ENCODE assay signal across 10 cellular contexts in the genomic region with DNA sequence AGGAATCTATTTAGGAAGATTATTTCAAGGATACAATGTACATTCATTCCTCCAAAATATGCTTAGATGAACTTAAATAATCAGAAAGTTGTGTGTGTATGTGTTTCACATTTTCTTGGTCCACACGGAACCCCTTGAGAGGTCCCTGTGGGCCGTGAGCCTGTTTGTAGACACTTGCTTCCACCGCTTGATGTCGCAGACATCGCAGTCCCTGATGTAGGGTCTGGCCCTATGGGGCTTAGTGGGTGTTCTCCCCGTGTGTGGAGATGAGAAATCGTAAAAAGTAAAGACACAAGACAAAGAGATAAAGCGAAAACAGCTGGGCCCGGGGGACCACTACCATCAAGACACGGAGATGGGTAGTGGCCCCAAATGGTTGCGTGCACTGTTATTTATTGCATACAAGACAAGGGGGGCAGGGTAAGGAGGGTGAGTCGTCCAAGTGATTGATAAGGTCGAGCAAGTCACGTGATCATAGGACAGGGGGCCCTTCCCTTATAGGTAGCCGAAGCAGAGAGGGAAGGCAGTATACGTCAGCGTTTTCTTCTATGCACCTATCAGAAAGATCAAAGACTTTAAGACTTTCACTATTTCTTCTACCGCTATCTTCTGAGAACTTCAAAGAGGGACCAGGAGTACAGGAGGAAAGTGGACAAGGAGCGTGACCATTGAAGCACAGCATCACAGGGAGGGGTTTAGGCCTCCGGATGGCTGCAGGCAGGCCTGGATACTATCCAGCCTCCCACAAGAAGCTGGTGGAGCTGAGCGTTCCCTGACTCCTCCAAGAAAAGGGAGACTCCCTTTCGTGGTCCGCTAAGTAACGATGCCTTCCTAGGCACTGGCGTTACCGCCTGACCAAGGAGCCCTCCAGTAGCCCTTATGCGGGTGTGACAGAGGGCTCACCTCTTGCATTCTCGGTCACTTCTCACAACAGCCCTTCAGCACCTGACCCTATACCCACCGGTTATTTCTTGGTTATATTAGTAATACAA. TPM values are rescaled to one million over a fixed set of nuclear protein-coding genes. Genes with fewer than 3 reads are reported as not detected.
DNase-seq lines count a peak whose midpoint lies in the region; ATAC-seq, FAIRE-seq and TF ChIP-seq lines count a peak whose summit lies in the region.
"Had no signal": no experiment of that assay in that cellular context is flagged by ENCODE, and none has a peak within 500 bp of the region (broad histone marks: within the 10 kb centered on the region; RNA-seq: fewer than 3 reads in every experiment).

No MANE protein-coding gene starts in this region.

- H3K9ac ChIP-seq in HepG2 (ENCODE audit: insufficient read depth, low read depth, low read length), result no peak overlapping the region

- intact Hi-C loops in HepG2 (cut with micrococcal nuclease; ENCODE audit: unreplicated experiment) (no loop called here), right lobe of liver (cut with DNase I) (no loop called here), uterus (cut with DNase I; ENCODE audit: low total_unique reads) (no loop called here), left colon (cut with DNase I, micrococcal nuclease) (no loop called here)

- no peaks in the 10 kb centered on the region for H4K20me1 ChIP-seq in HepG2 (ENCODE audit: insufficient read depth, low read length)

- H3K36me3 ChIP-seq in HepG2 (replicated peaks in 1 of 2; ENCODE audit: control insufficient read depth in 1 of 2, insufficient read depth in 2 of 2, low read length in 2 of 2) (no peaks in the 10 kb centered on the region), right lobe of liver (no peaks in the 10 kb centered on the region), uterus (no peaks in the 10 kb centered on the region)
- H3K36me3 ChIP-seq: SJSA1 had no signal

- H3K4me3 ChIP-seq in HepG2 (replicated peaks in 1 of 3; ENCODE audit: insufficient read depth in 1 of 3, low read depth in 2 of 3, low read length in 3 of 3), result no peak overlapping the region
- H3K4me3 ChIP-seq in right lobe of liver, result no peak overlapping the region
- peak overlapping the region in 1 of 2 donors; percentile 40 for H3K4me3 ChIP-seq in uterus
- H3K4me3 ChIP-seq: SJSA1 had no signal

- peak overlapping the region; percentile 88 to 99 (median 92) for H3K27ac Mint-ChIP-seq in immature natural killer cell

- no peak overlapping the region for H2AFZ ChIP-seq in HepG2 (ENCODE audit: low read length)

- TF ChIP-seq EP300 in HepG2 (IDR thresholded peaks at IDR 0.05; ENCODE audit: low read depth in 2 of 2, low read length in 2 of 2), result no peak
- TF ChIP-seq EP300 in HepG2 (CRISPR knock-in tag; IDR thresholded peaks at IDR 0.05; ENCODE audit: borderline replicate concordance), result no peak

- H3K9me3 ChIP-seq in HepG2 (ENCODE audit: low read length) (no peaks in the 10 kb centered on the region), right lobe of liver (no peaks in the 10 kb centered on the region), uterus (no peaks in the 10 kb centered on the region)
- H3K9me3 ChIP-seq: SJSA1 had no signal

- H3K4me1 Mint-ChIP-seq in immature natural killer cell, result peaks cover 41 to 42% of the 10 kb centered on the region in 2 donors

- no peak overlapping the region for H3K27ac ChIP-seq in HepG2 (ENCODE audit: extremely low read length, insufficient read depth, low read length)
- peak overlapping the region in 1 of 3 donors; percentile 75 for H3K27ac ChIP-seq in right lobe of liver
- peak overlapping the region; percentile 80 to 92 for H3K27ac ChIP-seq in uterus
- H3K27ac ChIP-seq: SJSA1 had no signal

- DNase-seq in HepG2 (ENCODE audit: low spot score), result no peak
- DNase-seq in right lobe of liver, result no peak
- no peak for DNase-seq in immature natural killer cell
- peak; percentile 55 to 60 for DNase-seq in uterus
- DNase-seq in left colon, result no peak
- no peak for DNase-seq in activated effector memory CD4-positive, alpha-beta T cell treated with anti-CD3 and anti-CD28 coated beads, Interleukin-2, amount 50 U/mL, for 16 hours
- DNase-seq: NCI-H1417 treated with DMSO at 0.1 percent for 48 hours, NCI-H69 had no signal

- TF ChIP-seq POLR2A in HepG2 (IDR thresholded peaks at IDR 0.05; ENCODE audit: insufficient read depth in 1 of 2, low read depth in 2 of 2, low read length in 2 of 2) (no peak), right lobe of liver (IDR thresholded peaks at IDR 0.05) (no peak), uterus (IDR thresholded peaks at IDR 0.05) (no peak)

- CTCF ChIA-PET in HepG2 (lab: Yijun Ruan, JAX; ENCODE audit: low intra/inter-chr PET ratio, low total read pairs), result no interaction called here

- TF ChIP-seq RAD21 in HepG2 (CRISPR knock-in tag; IDR thresholded peaks at IDR 0.05), result no peak

- in situ Hi-C loops in HepG2 (cut with HindIII; ENCODE audit: extremely low pct_ligation_motif_present, low pct_unique_long_range_greater_than_20kb), result loop anchor here (5.0 kb wide), 1 partner anchor 104 kb away; no protein-coding TSS in a partner anchor

- no peaks in the 10 kb centered on the region for H3K36me3 Mint-ChIP-seq in immature natural killer cell

- no peaks in the 10 kb centered on the region; a peak in 2 of 5 replicates for H3K27me3 ChIP-seq in HepG2 (ENCODE audit: control insufficient read depth in 1 of 2, insufficient read depth in 2 of 2, low read length in 2 of 2)
- no peaks in the 10 kb centered on the region for H3K27me3 ChIP-seq in right lobe of liver
- H3K27me3 ChIP-seq in uterus, result no peaks in the 10 kb centered on the region
- H3K27me3 ChIP-seq: SJSA1 had no signal

- peaks cover 0 to 3% (median 2%) of the 10 kb centered on the region in 3 donors for H3K27me3 Mint-ChIP-seq in immature natural killer cell (ENCODE audit: low read depth in 3 of 3)

- H3K79me2 ChIP-seq in HepG2 (ENCODE audit: insufficient read depth, low read length), result no peaks in the 10 kb centered on the region

- no TSS peak for BruUV-seq in HepG2 (replicated peaks; lab: Mats Ljungman, UMichigan)

- H3K4me3 Mint-ChIP-seq in immature natural killer cell, result peak overlapping the region; percentile 36 to 97 (median 66)

- H3K9me3 Mint-ChIP-seq in immature natural killer cell, result no peaks in the 10 kb centered on the region

- TF ChIP-seq CTCF in HepG2 (CRISPR knock-in tag; IDR thresholded peaks at IDR 0.05) (no peak), right lobe of liver (IDR thresholded peaks at IDR 0.05) (no peak), uterus (IDR thresholded peaks at IDR 0.05) (no peak)

- WGBS in HepG2 (ENCODE audit: low lambda C conversion rate), result 83% methylated on average over 28 of the region's 29 CpGs
- WGBS in right lobe of liver (ENCODE audit: insufficient coverage, low coverage, low lambda C conversion rate, missing lambda C conversion rate), result 80% methylated on average over 24 of the region's 29 CpGs

- H3K4me1 ChIP-seq in HepG2 (ENCODE audit: insufficient read depth, low read length) (peaks cover 49% of the 10 kb centered on the region), right lobe of liver (no peaks in the 10 kb centered on the region), uterus (peaks cover 0 to 8% of the 10 kb centered on the region in 2 donors)

- no peak for FAIRE-seq in HepG2 (lab: Jason Lieb, UNC)

- ATAC-seq in HepG2 (no peak), right lobe of liver (no peak), left colon (no peak)

- POLR2A ChIA-PET in HepG2 (lab: Yijun Ruan, JAX), result no interaction called here

- H3K4me2 ChIP-seq in HepG2 (ENCODE audit: low read depth, low read length), result no peak overlapping the region

RNA-seq across cellular contexts. Expression of gene APOBEC3C, which starts 1.2 kb away (rescaled TPM):
- total RNA-seq in HepG2 (2016; rRNA removed; fragmentation: Illumina TruSeq; extraction: Trizol) (8.9 and 10.8 TPM in 2 replicates), right lobe of liver (1 to 10 TPM; 1.0 to 3.8 (median 2.1) TPM), uterus (10 to 100 TPM in 1 of 4 donors, 1 to 10 TPM in 3; 3.6 to 48.2 (median 6.7) TPM), left colon (10 to 100 TPM; 19.9 to 37.7 TPM)
- 1.9 and 2.3 TPM in 2 replicates for total RNA-seq in HepG2 (2016; cell fraction: cytosol; rRNA removed; fragmentation: Illumina TruSeq; extraction: Trizol; ENCODE audit: low read depth)
- total RNA-seq in HepG2 (2016; cell fraction: insoluble cytoplasmic fraction; rRNA removed; fragmentation: Illumina TruSeq; extraction: Trizol), result 9.1 and 9.5 TPM in 2 replicates
- 5.7 and 5.9 TPM in 2 replicates for total RNA-seq in HepG2 (2016; cell fraction: membrane; rRNA removed; fragmentation: Illumina TruSeq; extraction: Trizol)
- total RNA-seq in HepG2 (2016; cell fraction: nucleus; rRNA removed; fragmentation: Illumina TruSeq; extraction: Trizol), result 3.8 and 5.4 TPM in 2 replicates
- polyA plus RNA-seq in HepG2 (2011; rRNA removed) (20.4 and 27.6 TPM in 2 replicates), immature natural killer cell (100 to 1,000 TPM; 242 to 468 (median 346) TPM)
- polyA plus RNA-seq in HepG2 (2011; cell fraction: cytosol; rRNA removed), result 20.1 and 23.3 TPM in 2 replicates
- polyA plus RNA-seq in HepG2 (2011; cell fraction: nucleus; rRNA removed), result 8.9 and 10.6 TPM in 2 replicates
- polyA plus RNA-seq in HepG2 (2012), result 17.1 and 44.0 TPM in 2 replicates
- 4.5 and 5.1 TPM in 2 replicates for polyA plus RNA-seq in HepG2 (2016; cell fraction: cytosol; fragmentation: Illumina TruSeq; extraction: Trizol; ENCODE audit: low read depth)
- polyA plus RNA-seq in HepG2 (2016; cell fraction: insoluble cytoplasmic fraction; fragmentation: Illumina TruSeq; extraction: Trizol; ENCODE audit: low read depth), result 20.9 and 22.5 TPM in 2 replicates
- polyA plus RNA-seq in HepG2 (2016; cell fraction: membrane; fragmentation: Illumina TruSeq; extraction: Trizol; ENCODE audit: low read depth), result 9.5 and 11.6 TPM in 2 replicates
- 13.5 TPM in 2 replicates for polyA plus RNA-seq in HepG2 (2016; cell fraction: nucleus; fragmentation: Illumina TruSeq; extraction: Trizol; ENCODE audit: insufficient read depth, low read depth)
- polyA minus RNA-seq in HepG2 (2011; rRNA and poly(A)+ RNA removed; ENCODE audit: low replicate concordance), result 2.2 and 31.0 TPM in 2 replicates
- polyA minus RNA-seq in HepG2 (2011; cell fraction: cytosol; rRNA and poly(A)+ RNA removed), result 11.6 and 14.5 TPM in 2 replicates
- 4.6 and 5.6 TPM in 2 replicates for polyA minus RNA-seq in HepG2 (2011; cell fraction: nucleus; rRNA and poly(A)+ RNA removed)
- polyA plus RNA-seq: neural cell had no signal

RNA-seq across cellular contexts. Expression of gene APOBEC3D, which starts 8.1 kb away (rescaled TPM):
- total RNA-seq in HepG2 (2016; rRNA removed; fragmentation: Illumina TruSeq; extraction: Trizol) (0.21 and 0.24 TPM in 2 replicates), right lobe of liver (1 to 10 TPM in 1 of 6 experiments, under 1 TPM in 5; 0.35 to 1.0 (median 0.61) TPM), uterus (1 to 10 TPM in 2 of 4 donors, not detected in 2; 2.1 to 9.6 TPM), left colon (1 to 10 TPM; 3.6 to 7.2 TPM)
- total RNA-seq in HepG2 (2016; cell fraction: cytosol; rRNA removed; fragmentation: Illumina TruSeq; extraction: Trizol; ENCODE audit: low read depth), result 0.26 TPM in 1 of 2 replicates, not detected in the other
- total RNA-seq in HepG2 (2016; cell fraction: insoluble cytoplasmic fraction; rRNA removed; fragmentation: Illumina TruSeq; extraction: Trizol), result 0.22 and 0.54 TPM in 2 replicates
- 0.25 and 0.28 TPM in 2 replicates for total RNA-seq in HepG2 (2016; cell fraction: membrane; rRNA removed; fragmentation: Illumina TruSeq; extraction: Trizol)
- total RNA-seq in HepG2 (2016; cell fraction: nucleus; rRNA removed; fragmentation: Illumina TruSeq; extraction: Trizol), result 0.22 and 0.25 TPM in 2 replicates
- polyA plus RNA-seq in HepG2 (2011; rRNA removed) (0.61 and 1.0 TPM in 2 replicates), immature natural killer cell (10 to 100 TPM in 2 of 3 donors, 1 to 10 TPM in 1; 3.9 to 25.3 (median 15.4) TPM)
- 0.47 and 1.0 TPM in 2 replicates for polyA plus RNA-seq in HepG2 (2011; cell fraction: cytosol; rRNA removed)
- 1.8 and 2.7 TPM in 2 replicates for polyA plus RNA-seq in HepG2 (2011; cell fraction: nucleus; rRNA removed)
- polyA plus RNA-seq in HepG2 (2012), result 0.52 and 1.0 TPM in 2 replicates
- polyA plus RNA-seq in HepG2 (2016; cell fraction: cytosol; fragmentation: Illumina TruSeq; extraction: Trizol; ENCODE audit: low read depth), result not detected in 2 replicates
- polyA plus RNA-seq in HepG2 (2016; cell fraction: insoluble cytoplasmic fraction; fragmentation: Illumina TruSeq; extraction: Trizol; ENCODE audit: low read depth), result 0.23 TPM in 1 of 2 replicates, not detected in the other
- not detected in 2 replicates for polyA plus RNA-seq in HepG2 (2016; cell fraction: membrane; fragmentation: Illumina TruSeq; extraction: Trizol; ENCODE audit: low read depth)
- 0.73 and 2.3 TPM in 2 replicates for polyA plus RNA-seq in HepG2 (2016; cell fraction: nucleus; fragmentation: Illumina TruSeq; extraction: Trizol; ENCODE audit: insufficient read depth, low read depth)
- 0.16 and 0.66 TPM in 2 replicates for polyA minus RNA-seq in HepG2 (2011; rRNA and poly(A)+ RNA removed; ENCODE audit: low replicate concordance)
- 0.97 and 1.5 TPM in 2 replicates for polyA minus RNA-seq in HepG2 (2011; cell fraction: cytosol; rRNA and poly(A)+ RNA removed)
- 0.64 and 1.4 TPM in 2 replicates for polyA minus RNA-seq in HepG2 (2011; cell fraction: nucleus; rRNA and poly(A)+ RNA removed)
- polyA plus RNA-seq: neural cell had no signal

RNA-seq across cellular contexts. Expression of gene APOBEC3F, which starts 27.8 kb away (rescaled TPM):
- total RNA-seq in HepG2 (2016; rRNA removed; fragmentation: Illumina TruSeq; extraction: Trizol) (2.9 and 3.8 TPM in 2 replicates), right lobe of liver (1 to 10 TPM; 2.0 to 6.6 (median 4.5) TPM), uterus (10 to 100 TPM in 1 of 4 donors, 1 to 10 TPM in 2, not detected in 1; 1.2 to 26.6 (median 4.2) TPM), left colon (1 to 10 TPM; 6.3 to 6.6 TPM)
- total RNA-seq in HepG2 (2016; cell fraction: cytosol; rRNA removed; fragmentation: Illumina TruSeq; extraction: Trizol; ENCODE audit: low read depth), result 1.4 and 1.7 TPM in 2 replicates
- total RNA-seq in HepG2 (2016; cell fraction: insoluble cytoplasmic fraction; rRNA removed; fragmentation: Illumina TruSeq; extraction: Trizol), result 2.5 and 3.2 TPM in 2 replicates
- 2.4 and 2.7 TPM in 2 replicates for total RNA-seq in HepG2 (2016; cell fraction: membrane; rRNA removed; fragmentation: Illumina TruSeq; extraction: Trizol)
- 2.2 and 2.7 TPM in 2 replicates for total RNA-seq in HepG2 (2016; cell fraction: nucleus; rRNA removed; fragmentation: Illumina TruSeq; extraction: Trizol)
- polyA plus RNA-seq in HepG2 (2011; rRNA removed) (2.7 and 3.7 TPM in 2 replicates), immature natural killer cell (10 to 100 TPM in 2 of 3 donors, 1 to 10 TPM in 1; 9.0 to 43.0 (median 16.8) TPM)
- 2.5 and 3.1 TPM in 2 replicates for polyA plus RNA-seq in HepG2 (2011; cell fraction: cytosol; rRNA removed)
- 2.8 and 2.9 TPM in 2 replicates for polyA plus RNA-seq in HepG2 (2011; cell fraction: nucleus; rRNA removed)
- polyA plus RNA-seq in HepG2 (2012), result 2.3 and 3.7 TPM in 2 replicates
- polyA plus RNA-seq in HepG2 (2016; cell fraction: cytosol; fragmentation: Illumina TruSeq; extraction: Trizol; ENCODE audit: low read depth), result 0.87 and 1.3 TPM in 2 replicates
- 4.1 and 4.3 TPM in 2 replicates for polyA plus RNA-seq in HepG2 (2016; cell fraction: insoluble cytoplasmic fraction; fragmentation: Illumina TruSeq; extraction: Trizol; ENCODE audit: low read depth)
- polyA plus RNA-seq in HepG2 (2016; cell fraction: membrane; fragmentation: Illumina TruSeq; extraction: Trizol; ENCODE audit: low read depth), result 2.4 and 2.5 TPM in 2 replicates
- polyA plus RNA-seq in HepG2 (2016; cell fraction: nucleus; fragmentation: Illumina TruSeq; extraction: Trizol; ENCODE audit: insufficient read depth, low read depth), result 2.7 and 3.3 TPM in 2 replicates
- 0.51 and 24.4 TPM in 2 replicates for polyA minus RNA-seq in HepG2 (2011; rRNA and poly(A)+ RNA removed; ENCODE audit: low replicate concordance)
- polyA minus RNA-seq in HepG2 (2011; cell fraction: cytosol; rRNA and poly(A)+ RNA removed), result 4.1 and 7.8 TPM in 2 replicates
- 6.4 and 12.6 TPM in 2 replicates for polyA minus RNA-seq in HepG2 (2011; cell fraction: nucleus; rRNA and poly(A)+ RNA removed)
- polyA plus RNA-seq: neural cell had no signal

RNA-seq across cellular contexts. Expression of gene APOBEC3B, which starts 30.7 kb away (rescaled TPM):
- total RNA-seq in HepG2 (2016; rRNA removed; fragmentation: Illumina TruSeq; extraction: Trizol), result 8.8 and 13.9 TPM in 2 replicates
- total RNA-seq in HepG2 (2016; cell fraction: cytosol; rRNA removed; fragmentation: Illumina TruSeq; extraction: Trizol; ENCODE audit: low read depth), result 1.5 and 2.7 TPM in 2 replicates
- 8.7 and 13.4 TPM in 2 replicates for total RNA-seq in HepG2 (2016; cell fraction: insoluble cytoplasmic fraction; rRNA removed; fragmentation: Illumina TruSeq; extraction: Trizol)
- 3.5 and 3.8 TPM in 2 replicates for total RNA-seq in HepG2 (2016; cell fraction: membrane; rRNA removed; fragmentation: Illumina TruSeq; extraction: Trizol)
- 4.5 and 4.8 TPM in 2 replicates for total RNA-seq in HepG2 (2016; cell fraction: nucleus; rRNA removed; fragmentation: Illumina TruSeq; extraction: Trizol)
- 4.3 and 6.7 TPM in 2 replicates for polyA plus RNA-seq in HepG2 (2011; rRNA removed)
- 7.1 and 9.4 TPM in 2 replicates for polyA plus RNA-seq in HepG2 (2011; cell fraction: cytosol; rRNA removed)
- 2.7 and 3.5 TPM in 2 replicates for polyA plus RNA-seq in HepG2 (2011; cell fraction: nucleus; rRNA removed)
- polyA plus RNA-seq in HepG2 (2012), result 2.1 and 7.1 TPM in 2 replicates
- 3.0 and 3.6 TPM in 2 replicates for polyA plus RNA-seq in HepG2 (2016; cell fraction: cytosol; fragmentation: Illumina TruSeq; extraction: Trizol; ENCODE audit: low read depth)
- 20.9 and 21.9 TPM in 2 replicates for polyA plus RNA-seq in HepG2 (2016; cell fraction: insoluble cytoplasmic fraction; fragmentation: Illumina TruSeq; extraction: Trizol; ENCODE audit: low read depth)
- 3.2 and 4.1 TPM in 2 replicates for polyA plus RNA-seq in HepG2 (2016; cell fraction: membrane; fragmentation: Illumina TruSeq; extraction: Trizol; ENCODE audit: low read depth)
- 9.6 and 11.7 TPM in 2 replicates for polyA plus RNA-seq in HepG2 (2016; cell fraction: nucleus; fragmentation: Illumina TruSeq; extraction: Trizol; ENCODE audit: insufficient read depth, low read depth)
- 9.8 and 29.9 TPM in 2 replicates for polyA minus RNA-seq in HepG2 (2011; rRNA and poly(A)+ RNA removed; ENCODE audit: low replicate concordance)
- polyA minus RNA-seq in HepG2 (2011; cell fraction: cytosol; rRNA and poly(A)+ RNA removed), result 3.8 and 5.0 TPM in 2 replicates
- 1.2 and 1.6 TPM in 2 replicates for polyA minus RNA-seq in HepG2 (2011; cell fraction: nucleus; rRNA and poly(A)+ RNA removed)
- 1 to 10 TPM in 4 of 6 experiments, under 1 TPM in 2; 0.61 to 1.6 (median 1.1) TPM for total RNA-seq in right lobe of liver
- polyA plus RNA-seq in immature natural killer cell, result 1 to 10 TPM; 2.0 to 3.9 (median 3.3) TPM
- 1 to 10 TPM in 2 of 4 donors, not detected in 2; 1.2 to 1.5 TPM for total RNA-seq in uterus
- 10 to 100 TPM in 1 of 2 donors, 1 to 10 TPM in 1; 8.2 to 34.3 TPM for total RNA-seq in left colon
- polyA plus RNA-seq: neural cell had no signal

RNA-seq across cellular contexts. Expression of gene APOBEC3A, which starts 55.4 kb away (rescaled TPM):
- not detected in 2 replicates for total RNA-seq in HepG2 (2016; rRNA removed; fragmentation: Illumina TruSeq; extraction: Trizol)
- total RNA-seq in HepG2 (2016; cell fraction: cytosol; rRNA removed; fragmentation: Illumina TruSeq; extraction: Trizol; ENCODE audit: low read depth), result not detected in 2 replicates
- total RNA-seq in HepG2 (2016; cell fraction: insoluble cytoplasmic fraction; rRNA removed; fragmentation: Illumina TruSeq; extraction: Trizol), result not detected in 2 replicates
- total RNA-seq in HepG2 (2016; cell fraction: membrane; rRNA removed; fragmentation: Illumina TruSeq; extraction: Trizol), result not detected in 2 replicates
- total RNA-seq in HepG2 (2016; cell fraction: nucleus; rRNA removed; fragmentation: Illumina TruSeq; extraction: Trizol), result not detected in 2 replicates
- polyA plus RNA-seq in HepG2 (2011; rRNA removed), result not detected in 2 replicates
- polyA plus RNA-seq in HepG2 (2011; cell fraction: cytosol; rRNA removed), result not detected in 2 replicates
- not detected in 2 replicates for polyA plus RNA-seq in HepG2 (2011; cell fraction: nucleus; rRNA removed)
- not detected in 2 replicates for polyA plus RNA-seq in HepG2 (2012)
- polyA plus RNA-seq in HepG2 (2016; cell fraction: cytosol; fragmentation: Illumina TruSeq; extraction: Trizol; ENCODE audit: low read depth), result not detected in 2 replicates
- not detected in 2 replicates for polyA plus RNA-seq in HepG2 (2016; cell fraction: insoluble cytoplasmic fraction; fragmentation: Illumina TruSeq; extraction: Trizol; ENCODE audit: low read depth)
- not detected in 2 replicates for polyA plus RNA-seq in HepG2 (2016; cell fraction: membrane; fragmentation: Illumina TruSeq; extraction: Trizol; ENCODE audit: low read depth)
- polyA plus RNA-seq in HepG2 (2016; cell fraction: nucleus; fragmentation: Illumina TruSeq; extraction: Trizol; ENCODE audit: insufficient read depth, low read depth), result not detected in 2 replicates
- not detected in 2 replicates for polyA minus RNA-seq in HepG2 (2011; rRNA and poly(A)+ RNA removed; ENCODE audit: low replicate concordance)
- polyA minus RNA-seq in HepG2 (2011; cell fraction: cytosol; rRNA and poly(A)+ RNA removed), result not detected in 2 replicates
- not detected in 2 replicates for polyA minus RNA-seq in HepG2 (2011; cell fraction: nucleus; rRNA and poly(A)+ RNA removed)
- 1 to 10 TPM in 3 of 6 experiments, under 1 TPM in 3; 0.73 to 2.8 (median 1.1) TPM for total RNA-seq in right lobe of liver
- polyA plus RNA-seq in immature natural killer cell, result not detected
- not detected for total RNA-seq in uterus
- 1 to 10 TPM; 1.4 to 2.2 TPM for total RNA-seq in left colon
- total RNA-seq: SJSA1 had no signal
- polyA plus RNA-seq: neural cell had no signal

Comparison
In these comparisons a context has a peak if more than half of its experiments do, and no peak if none do; other contexts are left out.
1. DNase-seq: peak in uterus (2 of 2); none in HepG2 (single experiment), right lobe of liver (0 of 3), immature natural killer cell (0 of 3), left colon (0 of 2) and activated effector memory CD4-positive, alpha-beta T cell treated with anti-CD3 and anti-CD28 coated beads, Interleukin-2, amount 50 U/mL, for 16 hours (single experiment).